1 cellular context compared by ENCODE assay signal in the genomic region with DNA sequence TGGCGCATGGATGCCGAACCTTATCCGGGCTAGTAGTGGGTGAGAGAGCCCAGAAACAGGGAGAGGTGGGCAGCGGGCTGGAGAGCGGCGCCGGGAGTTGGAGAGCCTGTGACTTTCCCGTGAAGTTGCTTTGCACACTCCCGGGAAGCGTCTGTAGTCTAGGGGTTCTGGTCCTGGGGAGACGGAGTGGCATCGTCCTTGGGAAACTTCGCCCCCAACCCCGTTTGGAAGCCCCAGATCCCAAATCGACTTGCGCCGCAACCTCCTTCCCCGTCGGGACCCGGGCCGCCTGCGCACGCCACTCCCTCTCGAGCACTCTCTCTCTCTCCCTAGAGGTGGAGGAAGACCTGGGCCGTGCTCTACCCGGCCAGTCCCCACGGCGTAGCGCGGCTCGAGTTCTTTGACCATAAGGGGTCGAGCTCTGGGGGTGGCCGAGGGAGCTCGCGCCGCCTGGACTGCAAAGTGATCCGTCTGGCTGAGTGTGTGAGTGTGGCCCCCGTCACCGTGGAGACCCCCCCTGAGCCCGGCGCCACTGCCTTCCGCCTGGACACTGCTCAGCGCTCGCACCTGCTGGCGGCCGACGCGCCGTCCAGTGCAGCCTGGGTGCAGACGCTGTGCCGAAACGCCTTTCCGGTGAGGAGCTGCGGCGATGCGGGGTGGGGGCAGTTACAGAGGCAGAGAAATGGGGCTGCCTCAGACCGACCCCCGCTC.
A peak's percentile ranks its signal among the peaks of the same experiment; 100 is the strongest.
TF ChIP-seq lines count a peak whose summit lies in the region.

No MANE protein-coding gene starts in this region.

TF ChIP-seq in Ishikawa, 13 proteins besides CTCF, POLR2A, EP300 and RAD21 (continued from another document):
- TF ChIP-seq, protein P1, sequence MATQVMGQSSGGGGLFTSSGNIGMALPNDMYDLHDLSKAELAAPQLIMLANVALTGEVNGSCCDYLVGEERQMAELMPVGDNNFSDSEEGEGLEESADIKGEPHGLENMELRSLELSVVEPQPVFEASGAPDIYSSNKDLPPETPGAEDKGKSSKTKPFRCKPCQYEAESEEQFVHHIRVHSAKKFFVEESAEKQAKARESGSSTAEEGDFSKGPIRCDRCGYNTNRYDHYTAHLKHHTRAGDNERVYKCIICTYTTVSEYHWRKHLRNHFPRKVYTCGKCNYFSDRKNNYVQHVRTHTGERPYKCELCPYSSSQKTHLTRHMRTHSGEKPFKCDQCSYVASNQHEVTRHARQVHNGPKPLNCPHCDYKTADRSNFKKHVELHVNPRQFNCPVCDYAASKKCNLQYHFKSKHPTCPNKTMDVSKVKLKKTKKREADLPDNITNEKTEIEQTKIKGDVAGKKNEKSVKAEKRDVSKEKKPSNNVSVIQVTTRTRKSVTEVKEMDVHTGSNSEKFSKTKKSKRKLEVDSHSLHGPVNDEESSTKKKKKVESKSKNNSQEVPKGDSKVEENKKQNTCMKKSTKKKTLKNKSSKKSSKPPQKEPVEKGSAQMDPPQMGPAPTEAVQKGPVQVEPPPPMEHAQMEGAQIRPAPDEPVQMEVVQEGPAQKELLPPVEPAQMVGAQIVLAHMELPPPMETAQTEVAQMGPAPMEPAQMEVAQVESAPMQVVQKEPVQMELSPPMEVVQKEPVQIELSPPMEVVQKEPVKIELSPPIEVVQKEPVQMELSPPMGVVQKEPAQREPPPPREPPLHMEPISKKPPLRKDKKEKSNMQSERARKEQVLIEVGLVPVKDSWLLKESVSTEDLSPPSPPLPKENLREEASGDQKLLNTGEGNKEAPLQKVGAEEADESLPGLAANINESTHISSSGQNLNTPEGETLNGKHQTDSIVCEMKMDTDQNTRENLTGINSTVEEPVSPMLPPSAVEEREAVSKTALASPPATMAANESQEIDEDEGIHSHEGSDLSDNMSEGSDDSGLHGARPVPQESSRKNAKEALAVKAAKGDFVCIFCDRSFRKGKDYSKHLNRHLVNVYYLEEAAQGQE (IDR thresholded peaks at IDR 0.05; ENCODE audit: low read depth) = no peak
- TF ChIP-seq YY1 (IDR thresholded peaks at IDR 0.05; ENCODE audit: low read depth) = no peak
- TF ChIP-seq TAF1 (IDR thresholded peaks at IDR 0.05; ENCODE audit: low read depth) = peak; percentile 42; the same call in 1 of the 2 replicates
TF ChIP-seq in Ishikawa: peak in this region for 3.
